17 cellular contexts compared by ENCODE assay signal in genomic region chr13:112554214-112554850, GRCh38. TPM values are rescaled to one million over a fixed set of nuclear protein-coding genes. Genes with fewer than 3 reads are reported as not detected.
DNase-seq lines count a peak whose midpoint lies in the region; ATAC-seq lines count a peak whose summit lies in the region.
"Had no signal": no experiment of that assay in that cellular context is flagged by ENCODE, and none has a peak within 500 bp of the region (broad histone marks: within the 10 kb centered on the region; RNA-seq: fewer than 3 reads in every experiment).

No MANE protein-coding gene starts in this region.

- WGBS in trophoblast cell (ENCODE audit: extremely low coverage, insufficient coverage, insufficient read length): no CpG with 5 or more reads among the region's 7 CpGs

- H2BK5ac ChIP-seq in trophoblast cell (ENCODE audit: low read depth, low read length, poor library complexity): no peak overlapping the region

- peak overlapping the region; percentile 3 for H3K4me3 ChIP-seq in trophoblast cell (ENCODE audit: low read depth, low read length)
- H3K4me3 ChIP-seq: BLaER1 treated with 17β-estradiol and CSF1 and Interleukin-3, amounts not matched to agents 10 nM and 100 nM had no signal

- no peak overlapping the region for H2BK12ac ChIP-seq in trophoblast cell (ENCODE audit: low read length)

- H3K9ac ChIP-seq in trophoblast cell (ENCODE audit: low read length): no peak overlapping the region
- H3K9ac ChIP-seq: BLaER1 treated with 17β-estradiol and CSF1 and Interleukin-3, amounts not matched to agents 10 nM and 100 nM had no signal

- no peak overlapping the region for H2AK5ac ChIP-seq in trophoblast cell (ENCODE audit: low read length)

- H3K4me1 Mint-ChIP-seq in activated naive CD8-positive, alpha-beta T cell treated with anti-CD3 and anti-CD28 coated beads, Interleukin-2, amount 50 U/mL, for 24 hours: no peaks in the 10 kb centered on the region
- peaks cover 3% of the 10 kb centered on the region for H3K4me1 Mint-ChIP-seq in activated naive CD8-positive, alpha-beta T cell treated with anti-CD3 and anti-CD28 coated beads for 36 hours
- H3K4me1 Mint-ChIP-seq in immature natural killer cell: peaks cover 7 to 16% of the 10 kb centered on the region in 2 donors
- H3K4me1 Mint-ChIP-seq: B cell, IgD-negative memory B cell had no signal

- H3K27ac ChIP-seq in trophoblast cell (ENCODE audit: low read depth, low read length): no peak overlapping the region
- H3K27ac ChIP-seq: BLaER1 treated with 17β-estradiol and CSF1 and Interleukin-3, amounts not matched to agents 10 nM and 100 nM had no signal

- H3K36me3 ChIP-seq in trophoblast cell (ENCODE audit: control insufficient read depth in 1 of 2, insufficient read depth in 2 of 2, low read length in 2 of 2): peaks cover 26 to 46% of the 10 kb centered on the region in 2 experiments

- no peak overlapping the region for H3K4me2 ChIP-seq in trophoblast cell (ENCODE audit: low read length)
- H3K4me2 ChIP-seq: BLaER1 treated with 17β-estradiol and CSF1 and Interleukin-3, amounts not matched to agents 10 nM and 100 nM had no signal

- H3K9me3 Mint-ChIP-seq in activated naive CD8-positive, alpha-beta T cell treated with anti-CD3 and anti-CD28 coated beads, Interleukin-2, amount 50 U/mL, for 24 hours: no peaks in the 10 kb centered on the region
- H3K9me3 Mint-ChIP-seq in activated naive CD8-positive, alpha-beta T cell treated with anti-CD3 and anti-CD28 coated beads for 36 hours: no peaks in the 10 kb centered on the region
- H3K9me3 Mint-ChIP-seq in immature natural killer cell: no peaks in the 10 kb centered on the region
- H3K9me3 Mint-ChIP-seq: CD8-positive, alpha-beta T cell; IgD-negative memory B cell had no signal

- no peak overlapping the region for H2BK120ac ChIP-seq in trophoblast cell (ENCODE audit: insufficient read depth, low read length, poor library complexity)

- H3K4me1 ChIP-seq in trophoblast cell (ENCODE audit: control insufficient read depth in 1 of 2, insufficient read depth in 2 of 2, low read length in 2 of 2): no peaks in the 10 kb centered on the region

- H3K14ac ChIP-seq in trophoblast cell (ENCODE audit: low read length): no peak overlapping the region

- H3K36me3 Mint-ChIP-seq in activated naive CD8-positive, alpha-beta T cell treated with anti-CD3 and anti-CD28 coated beads, Interleukin-2, amount 50 U/mL, for 24 hours (ENCODE audit: low read depth): peaks cover 66% of the 10 kb centered on the region
- H3K36me3 Mint-ChIP-seq in activated naive CD8-positive, alpha-beta T cell treated with anti-CD3 and anti-CD28 coated beads for 36 hours: peaks cover 53% of the 10 kb centered on the region
- H3K36me3 Mint-ChIP-seq in immature natural killer cell: peaks cover 27 to 70% (median 36%) of the 10 kb centered on the region in 3 donors

- H2AFZ ChIP-seq in trophoblast cell (ENCODE audit: insufficient read depth, low read length, poor library complexity): no peak overlapping the region

- H3K9me3 ChIP-seq in trophoblast cell (ENCODE audit: insufficient read depth, low read depth, low read length): peaks cover 7% of the 10 kb centered on the region

- no peak overlapping the region for H4K91ac ChIP-seq in trophoblast cell (ENCODE audit: low read depth, low read length)

- H3K23ac ChIP-seq in trophoblast cell (ENCODE audit: low read length): no peak overlapping the region

- no peaks in the 10 kb centered on the region for H3K79me1 ChIP-seq in trophoblast cell (ENCODE audit: low read length)

- H3K27me3 Mint-ChIP-seq in activated naive CD8-positive, alpha-beta T cell treated with anti-CD3 and anti-CD28 coated beads, Interleukin-2, amount 50 U/mL, for 24 hours: no peaks in the 10 kb centered on the region
- H3K27me3 Mint-ChIP-seq in activated naive CD8-positive, alpha-beta T cell treated with anti-CD3 and anti-CD28 coated beads for 36 hours: no peaks in the 10 kb centered on the region
- H3K27me3 Mint-ChIP-seq in immature natural killer cell (ENCODE audit: low read depth in 3 of 3): peaks cover 0 to 2% (median 1%) of the 10 kb centered on the region in 3 donors
- H3K27me3 Mint-ChIP-seq: B cell, IgD-negative memory B cell had no signal

- no peak overlapping the region for H4K8ac ChIP-seq in trophoblast cell (ENCODE audit: low read depth, low read length)

- H3K4me3 Mint-ChIP-seq in activated naive CD8-positive, alpha-beta T cell treated with anti-CD3 and anti-CD28 coated beads, Interleukin-2, amount 50 U/mL, for 24 hours: no peak overlapping the region
- no peak overlapping the region for H3K4me3 Mint-ChIP-seq in activated naive CD8-positive, alpha-beta T cell treated with anti-CD3 and anti-CD28 coated beads for 36 hours
- no peak overlapping the region for H3K4me3 Mint-ChIP-seq in immature natural killer cell
- H3K4me3 Mint-ChIP-seq: B cell; CD8-positive, alpha-beta T cell; IgD-negative memory B cell had no signal

- no peak for ATAC-seq in activated naive CD8-positive, alpha-beta T cell treated with anti-CD3 and anti-CD28 coated beads, Interleukin-2, amount 50 U/mL, for 24 hours
- ATAC-seq: CD8-positive, alpha-beta T cell; HepG2 had no signal

- DNase-seq in activated naive CD8-positive, alpha-beta T cell treated with anti-CD3 and anti-CD28 coated beads, Interleukin-2, amount 50 U/mL, for 24 hours: no peak
- no peak for DNase-seq in activated naive CD8-positive, alpha-beta T cell treated with anti-CD3 and anti-CD28 coated beads for 36 hours
- DNase-seq in immature natural killer cell (peak; percentile 33 to 49 (median 37)), trophoblast cell (no peak), DMS114 treated with DMSO at 0.1 percent for 48 hours (lab: John Stamatoyannopoulos, UW; ENCODE audit: unreplicated experiment) (no peak)
- no peak for DNase-seq in central memory CD4-positive, alpha-beta T cell
- DNase-seq: Calu3; CD8-positive, alpha-beta T cell; DMS53; DND-41; EL; GOT3; H7 had no signal

- peak overlapping the region; percentile 2 for H3K27ac Mint-ChIP-seq in activated naive CD8-positive, alpha-beta T cell treated with anti-CD3 and anti-CD28 coated beads, Interleukin-2, amount 50 U/mL, for 24 hours
- H3K27ac Mint-ChIP-seq in activated naive CD8-positive, alpha-beta T cell treated with anti-CD3 and anti-CD28 coated beads for 36 hours: no peak overlapping the region
- H3K27ac Mint-ChIP-seq in immature natural killer cell: peak overlapping the region in 5 of 6 donors; percentile 1 to 48 (median 25)
- H3K27ac Mint-ChIP-seq: B cell; CD8-positive, alpha-beta T cell; IgD-negative memory B cell had no signal

- no peaks in the 10 kb centered on the region for H3K27me3 ChIP-seq in trophoblast cell (ENCODE audit: insufficient read depth, low read length)
- H3K27me3 ChIP-seq: BLaER1 treated with 17β-estradiol and CSF1 and Interleukin-3, amounts not matched to agents 10 nM and 100 nM had no signal

- no peak overlapping the region for H3K18ac ChIP-seq in trophoblast cell (ENCODE audit: low read length)

- no peak overlapping the region for H3K4ac ChIP-seq in trophoblast cell (ENCODE audit: low read depth, low read length)

- H3K79me2 ChIP-seq in trophoblast cell (ENCODE audit: control insufficient read depth, insufficient read depth, low read length, poor library complexity): no peaks in the 10 kb centered on the region

- H4K12ac ChIP-seq in trophoblast cell (ENCODE audit: low read depth, low read length): no peak overlapping the region

RNA-seq across cellular contexts. Expression of gene TUBGCP3, which starts 33.6 kb away (rescaled TPM):
- total RNA-seq in activated naive CD8-positive, alpha-beta T cell treated with anti-CD3 and anti-CD28 coated beads for 36 hours: 10 to 100 TPM; 41.5 to 43.2 TPM
- polyA plus RNA-seq in immature natural killer cell: 10 to 100 TPM; 12.3 to 20.5 (median 18.3) TPM
- polyA plus RNA-seq in trophoblast cell (2013): 9.9 and 11.1 TPM in 2 replicates

Comparison
In these comparisons a context has a peak if more than half of its experiments do, and no peak if none do; other contexts are left out.
1. DNase-seq: peak in immature natural killer cell (3 of 3); none in activated naive CD8-positive, alpha-beta T cell treated with anti-CD3 and anti-CD28 coated beads, Interleukin-2, amount 50 U/mL, for 24 hours (single experiment), activated naive CD8-positive, alpha-beta T cell treated with anti-CD3 and anti-CD28 coated beads for 36 hours (single experiment), trophoblast cell (0 of 2), central memory CD4-positive, alpha-beta T cell (single experiment) and DMS114 treated with DMSO at 0.1 percent for 48 hours (single experiment).